In the genomic region with DNA sequence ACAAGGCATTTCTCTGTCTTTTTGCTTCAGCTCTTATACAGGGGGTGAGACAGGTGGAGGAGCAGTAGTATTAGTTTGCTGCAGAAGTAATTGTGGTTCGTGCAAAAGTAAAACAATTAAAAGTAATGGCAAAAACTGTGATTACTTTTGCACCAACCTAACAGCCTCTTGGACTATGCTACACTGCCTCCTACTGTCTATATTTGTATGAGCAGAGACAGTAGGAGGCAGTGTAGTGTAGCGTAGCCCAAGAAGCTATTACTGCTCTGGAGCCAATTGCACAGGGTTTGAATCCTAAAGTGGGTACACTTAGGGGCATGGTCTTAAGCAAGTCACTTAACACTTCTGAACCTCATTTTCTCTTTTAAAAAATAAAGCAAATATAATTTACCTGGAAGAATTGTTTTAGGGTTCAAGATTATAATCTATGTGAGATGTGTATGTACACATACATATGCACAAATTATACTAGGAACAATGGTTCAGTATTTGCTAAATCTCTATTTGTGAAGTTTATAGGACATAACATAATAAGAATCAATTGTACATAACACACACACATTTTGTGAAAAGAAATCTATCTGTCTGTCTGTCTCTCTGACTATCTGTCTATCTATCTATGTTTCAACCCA, we compare ENCODE assay signal across 10 cellular contexts.
DNase-seq lines count a peak whose midpoint lies in the region; ATAC-seq and TF ChIP-seq lines count a peak whose summit lies in the region.
"Had no signal": no experiment of that assay in that cellular context is flagged by ENCODE, and none has a peak within 500 bp of the region (broad histone marks: within the 10 kb centered on the region; RNA-seq: fewer than 3 reads in every experiment).

No MANE protein-coding gene starts in this region.

- no peaks in the 10 kb centered on the region for H3K27me3 Mint-ChIP-seq in stimulated activated memory B cell treated with anti-CD40 and anti-IgM and Interleukin-4, amounts not matched to agents 10 μg/mL and 1 μg/mL and 100 μg/mL, for 72 hours
- H3K27me3 Mint-ChIP-seq: activated B cell treated with CpG ODN at 0.5 μM for 24 hours had no signal

- TF ChIP-seq CTCF in VCaP (conservative IDR thresholded peaks at IDR 0.05) = peak; percentile 54; the same call in 1 of the 2 replicates

- H3K9me3 ChIP-seq in MG63 = no peaks in the 10 kb centered on the region

- no peaks in the 10 kb centered on the region for H3K36me3 Mint-ChIP-seq in stimulated activated memory B cell treated with anti-CD40 and anti-IgM and Interleukin-4, amounts not matched to agents 10 μg/mL and 1 μg/mL and 100 μg/mL, for 72 hours

- no peak overlapping the region for H3K4me3 ChIP-seq in MG63

- DNase-seq in NCI-H748 (lab: John Stamatoyannopoulos, UW; ENCODE audit: unreplicated experiment) (peak; percentile 3), NCI-H748 treated with DMSO at 0.1 percent for 48 hours (lab: John Stamatoyannopoulos, UW) (no peak), myocyte (ENCODE audit: low read depth) (peak; percentile 22), NCI-H446 treated with DMSO at 0.1 percent for 48 hours (lab: John Stamatoyannopoulos, UW) (no peak), MG63 (no peak)
- DNase-seq: activated B cell treated with CpG ODN at 0.5 μM for 24 hours had no signal

- H3K27me3 ChIP-seq in MG63 = no peaks in the 10 kb centered on the region

- H3K4me1 Mint-ChIP-seq in stimulated activated memory B cell treated with anti-CD40 and anti-IgM and Interleukin-4, amounts not matched to agents 10 μg/mL and 1 μg/mL and 100 μg/mL, for 72 hours = peaks cover 5% of the 10 kb centered on the region

- H3K36me3 ChIP-seq in MG63 = no peaks in the 10 kb centered on the region

- no peak overlapping the region for H3K4me3 Mint-ChIP-seq in stimulated activated memory B cell treated with anti-CD40 and anti-IgM and Interleukin-4, amounts not matched to agents 10 μg/mL and 1 μg/mL and 100 μg/mL, for 72 hours
- H3K4me3 Mint-ChIP-seq: activated B cell treated with CpG ODN at 0.5 μM for 24 hours had no signal

- peaks cover 3% of the 10 kb centered on the region for H3K9me3 Mint-ChIP-seq in stimulated activated memory B cell treated with anti-CD40 and anti-IgM and Interleukin-4, amounts not matched to agents 10 μg/mL and 1 μg/mL and 100 μg/mL, for 72 hours
- H3K9me3 Mint-ChIP-seq: activated B cell treated with CpG ODN at 0.5 μM for 24 hours had no signal

- peak; percentile 72 for ATAC-seq in HG03565 (IDR thresholded peaks at IDR 0.05; ENCODE audit: unreplicated experiment)
- ATAC-seq in stimulated activated memory B cell treated with anti-CD40 and anti-IgM and Interleukin-4, amounts not matched to agents 10 μg/mL and 1 μg/mL and 100 μg/mL, for 72 hours = no peak

- H3K27ac Mint-ChIP-seq in stimulated activated memory B cell treated with anti-CD40 and anti-IgM and Interleukin-4, amounts not matched to agents 10 μg/mL and 1 μg/mL and 100 μg/mL, for 72 hours = no peak overlapping the region
- H3K27ac Mint-ChIP-seq: activated B cell treated with CpG ODN at 0.5 μM for 24 hours had no signal

- no peak overlapping the region for H3K27ac ChIP-seq in VCaP
- H3K27ac ChIP-seq: parathyroid adenoma had no signal

Comparison
In these comparisons a context has a peak if more than half of its experiments do, and no peak if none do; other contexts are left out.
1. DNase-seq: peak in NCI-H748 (single experiment) and myocyte (single experiment); none in NCI-H748 treated with DMSO at 0.1 percent for 48 hours (single experiment), NCI-H446 treated with DMSO at 0.1 percent for 48 hours (single experiment) and MG63 (single experiment).